In genomic region chr15:77013786-77014136, GRCh38 we compare ENCODE assay signal across 8 cellular contexts. TPM values are rescaled to one million over a fixed set of nuclear protein-coding genes. Genes with fewer than 3 reads are reported as not detected.
DNase-seq lines count a peak whose midpoint lies in the region; ATAC-seq, FAIRE-seq and TF ChIP-seq lines count a peak whose summit lies in the region.

No MANE protein-coding gene starts in this region.

- H3K79me2 ChIP-seq in mesendoderm (ENCODE audit: control insufficient read depth, insufficient read depth, low read length): no peaks in the 10 kb centered on the region

- peak; percentile 91 for DNase-seq in activated CD8-positive, alpha-beta memory T cell treated with anti-CD3 and anti-CD28 coated beads for 24 hours
- DNase-seq in mesendoderm (peak; percentile 66), urothelium cell line (ENCODE audit: low spot score) (peak; percentile 83), NCI-H345 (lab: John Stamatoyannopoulos, UW) (no peak), substantia nigra (lab: John Stamatoyannopoulos, UW) (no peak), SK-N-DZ (ENCODE audit: low spot score) (no peak)

- no peak overlapping the region for H3K9ac ChIP-seq in mesendoderm (ENCODE audit: low read length)

- peak; percentile 57 for ATAC-seq in HG03135 (IDR thresholded peaks at IDR 0.05; ENCODE audit: unreplicated experiment)

- no peak overlapping the region for H2AK5ac ChIP-seq in mesendoderm (ENCODE audit: low read length)

- no peak overlapping the region for H2BK15ac ChIP-seq in mesendoderm (replicated peaks; ENCODE audit: low read depth)

- no peak overlapping the region for H2BK120ac ChIP-seq in mesendoderm (ENCODE audit: low read depth, low read length)

- H3K4ac ChIP-seq in mesendoderm (ENCODE audit: low read depth, low read length): no peak overlapping the region

- no peak overlapping the region for H3K4me2 ChIP-seq in mesendoderm (ENCODE audit: low read length)

- H4K8ac ChIP-seq in mesendoderm (ENCODE audit: low read depth, low read length): no peak overlapping the region

- H3K56ac ChIP-seq in mesendoderm (ENCODE audit: low read length): no peak overlapping the region

- H2BK5ac ChIP-seq in mesendoderm (ENCODE audit: low read length): no peak overlapping the region

- H3K4me3 ChIP-seq in mesendoderm (ENCODE audit: low read length): no peak overlapping the region

- H3K18ac ChIP-seq in mesendoderm (ENCODE audit: low read length): no peak overlapping the region

- no peak for FAIRE-seq in urothelium cell line (lab: Jason Lieb, UNC)

- H4K5ac ChIP-seq in mesendoderm (ENCODE audit: low read length): no peak overlapping the region

- H3K27me3 ChIP-seq in mesendoderm (ENCODE audit: insufficient read depth, low read length, poor library complexity): no peaks in the 10 kb centered on the region

- H3K23ac ChIP-seq in mesendoderm (ENCODE audit: low read length): no peak overlapping the region

- peak; percentile 27 for TF ChIP-seq CTCF in GM12873 (IDR thresholded peaks at IDR 0.05; ENCODE audit: insufficient read depth, low read depth, low read length, missing control alignments)

- no peaks in the 10 kb centered on the region for H3K4me1 ChIP-seq in mesendoderm (ENCODE audit: control insufficient read depth, low read depth, low read length)

- H3K79me1 ChIP-seq in mesendoderm (ENCODE audit: low read length): no peaks in the 10 kb centered on the region

- H3K27ac ChIP-seq in mesendoderm (ENCODE audit: low read depth, low read length) (no peak overlapping the region), substantia nigra (ENCODE audit: low read depth, low read length, poor library complexity, severe bottlenecking) (no peak overlapping the region)

- no peaks in the 10 kb centered on the region for H3K36me3 ChIP-seq in mesendoderm (ENCODE audit: control insufficient read depth, insufficient read depth, low read length)

- WGBS in mesendoderm (ENCODE audit: extremely low coverage, insufficient coverage, low lambda C conversion rate): no CpG with 5 or more reads among the region's 5 CpGs

RNA-seq across cellular contexts. Expression of gene PSTPIP1, which starts 18.8 kb away (rescaled TPM):
- polyA plus RNA-seq in mesendoderm (2013, experiment 1 of 2): 0.14 TPM
- polyA plus RNA-seq in mesendoderm (2013, experiment 2 of 2): 0.38 TPM
- polyA plus RNA-seq in SK-N-DZ (2014; cell fraction: cytosol; rRNA removed): 1.4 and 1.8 TPM in 2 replicates
- 8.8 and 9.9 TPM in 2 replicates for polyA plus RNA-seq in SK-N-DZ (2014; cell fraction: nucleus; rRNA removed)

RNA-seq across cellular contexts. Expression of gene TSPAN3, which starts 57.1 kb away (rescaled TPM):
- polyA plus RNA-seq in mesendoderm (2013, experiment 1 of 2): 89.3 TPM
- 88.4 TPM for polyA plus RNA-seq in mesendoderm (2013, experiment 2 of 2)
- 484 and 540 TPM in 2 replicates for polyA plus RNA-seq in SK-N-DZ (2014; cell fraction: cytosol; rRNA removed)
- polyA plus RNA-seq in SK-N-DZ (2014; cell fraction: nucleus; rRNA removed): 162 and 186 TPM in 2 replicates

Comparison
In these comparisons a context has a peak if more than half of its experiments do, and no peak if none do; other contexts are left out.
1. DNase-seq: peak in activated CD8-positive, alpha-beta memory T cell treated with anti-CD3 and anti-CD28 coated beads for 24 hours (single experiment), mesendoderm (single experiment) and urothelium cell line (single experiment); none in NCI-H345 (single experiment), substantia nigra (0 of 49) and SK-N-DZ (single experiment).